In the genomic region with DNA sequence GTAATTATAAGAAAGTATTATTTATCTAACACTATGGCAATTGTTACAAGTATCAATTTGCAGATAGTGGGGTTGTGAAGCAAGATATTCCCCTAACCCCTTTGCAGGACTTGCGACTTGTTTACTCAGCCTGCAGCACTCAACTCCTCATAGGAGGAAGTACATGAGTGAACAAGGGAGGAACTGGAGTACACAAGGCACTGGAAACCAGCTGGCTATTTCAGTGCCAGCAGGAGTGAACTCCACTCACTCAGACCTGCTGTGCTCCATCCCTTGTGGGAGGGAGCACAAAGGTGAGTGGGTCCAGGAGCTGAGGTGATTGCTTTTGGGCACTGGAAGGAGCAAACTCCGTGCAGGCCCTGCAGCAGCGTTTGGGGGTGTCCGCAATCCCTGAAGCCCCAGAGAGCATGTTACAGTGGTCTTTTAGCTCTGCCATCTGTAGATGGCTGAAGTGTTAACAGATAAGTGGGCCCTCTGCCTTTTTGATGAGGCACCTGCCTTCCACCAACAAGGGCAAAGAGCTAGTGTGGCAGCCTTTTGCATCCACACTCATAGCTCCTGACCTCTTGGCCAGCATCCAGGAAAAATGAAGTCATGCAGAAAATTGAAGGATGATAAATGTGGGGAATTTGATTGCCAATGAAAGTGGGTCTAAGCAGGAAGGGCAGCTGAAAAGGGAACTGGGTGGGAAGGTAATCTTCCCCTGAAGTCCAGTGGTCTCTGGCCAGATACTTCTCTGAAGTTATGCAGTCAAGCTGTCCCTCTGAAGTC, we compare ENCODE assay signal across 13 cellular contexts.
DNase-seq lines count a peak whose midpoint lies in the region.
"Had no signal": no experiment of that assay in that cellular context is flagged by ENCODE, and none has a peak within 500 bp of the region (broad histone marks: within the 10 kb centered on the region; RNA-seq: fewer than 3 reads in every experiment).

No MANE protein-coding gene starts in this region.

- H3K27me3 Mint-ChIP-seq in activated naive CD8-positive, alpha-beta T cell treated with anti-CD3 and anti-CD28 coated beads for 36 hours: no peaks in the 10 kb centered on the region

- H3K4me1 Mint-ChIP-seq in activated naive CD8-positive, alpha-beta T cell treated with anti-CD3 and anti-CD28 coated beads for 36 hours: no peaks in the 10 kb centered on the region
- H3K4me1 Mint-ChIP-seq: nephron progenitor cell had no signal

- H3K36me3 Mint-ChIP-seq in activated naive CD8-positive, alpha-beta T cell treated with anti-CD3 and anti-CD28 coated beads for 36 hours: no peaks in the 10 kb centered on the region

- DNase-seq in EL (peak; percentile 32), NCI-H1105 treated with DMSO at 0.1 percent for 48 hours (lab: John Stamatoyannopoulos, UW) (peak; percentile 64), RKO (ENCODE audit: low spot score) (peak; percentile 25), glomerular visceral epithelial cell (ENCODE audit: extremely low spot score) (peak; percentile 40), T1000 (lab: John Stamatoyannopoulos, UW) (no peak), NCI-H1436 (lab: John Stamatoyannopoulos, UW) (no peak)
- DNase-seq in activated naive CD8-positive, alpha-beta T cell treated with anti-CD3 and anti-CD28 coated beads for 36 hours: no peak
- DNase-seq in stimulated activated CD4-positive, alpha-beta T cell treated with anti-CD3 and anti-CD28 coated beads, Interleukin-2, amount 100 ng/mL, for 24 hours: no peak
- DNase-seq: activated CD4-positive, alpha-beta T cell treated with anti-CD3 and anti-CD28 coated beads, Interleukin-2, amount 50 U/mL, for 1 hour; activated T-cell treated with anti-CD3 and anti-CD28 coated beads, Interleukin-2, amount 50 U/mL, for 48 hours; amygdala; NCI-H2081 treated with DMSO at 0.1 percent for 48 hours; nephron progenitor cell had no signal

- H3K4me3 Mint-ChIP-seq in activated naive CD8-positive, alpha-beta T cell treated with anti-CD3 and anti-CD28 coated beads for 36 hours: no peak overlapping the region
- H3K4me3 Mint-ChIP-seq: nephron progenitor cell had no signal

- peaks cover 10% of the 10 kb centered on the region for H3K9me3 Mint-ChIP-seq in activated naive CD8-positive, alpha-beta T cell treated with anti-CD3 and anti-CD28 coated beads for 36 hours

- H3K27ac Mint-ChIP-seq in activated naive CD8-positive, alpha-beta T cell treated with anti-CD3 and anti-CD28 coated beads for 36 hours: no peak overlapping the region
- H3K27ac Mint-ChIP-seq: nephron progenitor cell had no signal

Comparison
In these comparisons a context has a peak if more than half of its experiments do, and no peak if none do; other contexts are left out.
1. DNase-seq: peak in EL (single experiment), NCI-H1105 treated with DMSO at 0.1 percent for 48 hours (single experiment), RKO (single experiment) and glomerular visceral epithelial cell (single experiment); none in activated naive CD8-positive, alpha-beta T cell treated with anti-CD3 and anti-CD28 coated beads for 36 hours (single experiment), T1000 (single experiment), stimulated activated CD4-positive, alpha-beta T cell treated with anti-CD3 and anti-CD28 coated beads, Interleukin-2, amount 100 ng/mL, for 24 hours (0 of 2) and NCI-H1436 (single experiment).